In genomic region chr11:66861774-66862558, GRCh38 we compare ENCODE assay signal across 1 cellular context.
TF ChIP-seq lines count a peak whose summit lies in the region.

No MANE protein-coding gene starts in this region.

TF ChIP-seq in H1, 55 proteins besides CTCF, POLR2A, EP300 and RAD21:
- no peak for TF ChIP-seq SIRT6 (IDR thresholded peaks at IDR 0.05; ENCODE audit: low read length)
- TF ChIP-seq ZNF274 (IDR thresholded peaks at IDR 0.05; ENCODE audit: borderline replicate concordance, extremely low read depth, low read length) = no peak
- no peak for TF ChIP-seq ASH2L (IDR thresholded peaks at IDR 0.05; ENCODE audit: low read length)
- TF ChIP-seq SP1 (IDR thresholded peaks at IDR 0.05; ENCODE audit: low read depth, low read length) = no peak
- no peak for TF ChIP-seq CEBPB (IDR thresholded peaks at IDR 0.05; ENCODE audit: low read depth, low read length)
- TF ChIP-seq KDM4A (IDR thresholded peaks at IDR 0.05; ENCODE audit: low read depth, low read length, severe bottlenecking) = no peak
- TF ChIP-seq JUN (IDR thresholded peaks at IDR 0.05; ENCODE audit: low read depth, low read length) = no peak
- TF ChIP-seq CBX5 (IDR thresholded peaks at IDR 0.05; ENCODE audit: low read depth, low read length) = no peak
- no peak for TF ChIP-seq TAF7 (optimal IDR thresholded peaks at IDR 0.05; ENCODE audit: borderline replicate concordance, low read depth, low read length)
- TF ChIP-seq TAF1 (IDR thresholded peaks at IDR 0.05; ENCODE audit: low read depth, low read length) = no peak
- no peak for TF ChIP-seq CHD1 (IDR thresholded peaks at IDR 0.05; ENCODE audit: low read depth, low read length)
- no peak for TF ChIP-seq SRF (IDR thresholded peaks at IDR 0.05; ENCODE audit: low read depth, low read length)
- TF ChIP-seq CTBP2 (IDR thresholded peaks at IDR 0.05; ENCODE audit: borderline replicate concordance, insufficient read depth, insufficient read length, low read length) = no peak
- TF ChIP-seq CBX8 (IDR thresholded peaks at IDR 0.05; ENCODE audit: borderline replicate concordance, low read depth, low read length) = no peak
- no peak for TF ChIP-seq BCL11A (IDR thresholded peaks at IDR 0.05; ENCODE audit: low read depth in 2 of 2, low read length in 2 of 2)
- no peak for TF ChIP-seq BACH1 (IDR thresholded peaks at IDR 0.05; ENCODE audit: low read length)
- no peak for TF ChIP-seq RBBP5 (IDR thresholded peaks at IDR 0.05; ENCODE audit: borderline replicate concordance, low read depth, low read length)
- TF ChIP-seq TCF12 (IDR thresholded peaks at IDR 0.05; ENCODE audit: low read depth, low read length) = no peak
- no peak for TF ChIP-seq SIX5 (IDR thresholded peaks at IDR 0.05; ENCODE audit: low read depth, low read length)
